Comparison of ENCODE assay signal across 8 cellular contexts in the genomic region with DNA sequence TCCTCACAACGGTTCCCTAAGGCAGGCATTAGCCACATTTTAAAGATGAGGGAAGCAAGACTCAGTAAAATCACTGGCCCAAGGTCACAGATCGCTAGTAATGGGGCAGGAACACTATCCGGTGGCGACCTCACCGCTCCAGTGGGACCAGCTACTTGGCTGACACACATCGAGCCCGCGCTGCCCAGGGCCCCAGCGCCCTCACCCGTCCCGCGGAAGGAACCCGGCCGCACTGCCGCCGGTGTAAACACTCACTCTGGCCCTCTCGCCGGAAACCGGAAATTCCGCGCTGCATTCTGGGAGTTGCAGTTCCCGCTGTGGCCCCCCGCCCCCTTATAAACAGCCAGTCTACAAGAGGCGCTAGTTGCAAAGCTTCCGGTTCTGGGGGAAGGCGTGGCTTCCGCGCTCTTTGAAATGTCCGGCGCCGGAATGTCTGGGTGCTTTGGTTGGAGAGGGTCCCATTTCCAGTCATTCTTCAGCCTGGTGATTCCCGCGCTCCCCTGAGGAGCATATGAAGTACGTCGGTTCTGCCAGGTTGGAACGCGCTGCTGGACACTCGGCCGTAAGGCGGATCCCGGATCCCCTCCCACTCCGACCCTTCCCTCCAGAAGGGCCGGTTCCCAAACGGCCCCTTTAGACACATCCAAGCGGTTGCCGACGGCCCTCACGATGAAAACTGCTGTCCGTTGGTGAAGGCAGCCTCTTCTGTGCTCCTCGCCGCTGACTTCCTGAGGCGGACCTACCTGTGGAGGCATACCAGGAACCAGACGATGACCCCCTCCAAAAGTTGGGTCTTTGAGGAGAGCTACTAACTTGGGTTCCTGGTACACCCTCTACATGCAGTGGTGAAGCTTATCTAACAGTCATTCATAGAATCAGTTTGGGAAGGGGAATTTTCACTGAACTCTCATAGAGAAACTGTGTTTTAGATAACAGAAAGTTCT.
DNase-seq lines count a peak whose midpoint lies in the region; ATAC-seq and TF ChIP-seq lines count a peak whose summit lies in the region.

A gene with protein sequence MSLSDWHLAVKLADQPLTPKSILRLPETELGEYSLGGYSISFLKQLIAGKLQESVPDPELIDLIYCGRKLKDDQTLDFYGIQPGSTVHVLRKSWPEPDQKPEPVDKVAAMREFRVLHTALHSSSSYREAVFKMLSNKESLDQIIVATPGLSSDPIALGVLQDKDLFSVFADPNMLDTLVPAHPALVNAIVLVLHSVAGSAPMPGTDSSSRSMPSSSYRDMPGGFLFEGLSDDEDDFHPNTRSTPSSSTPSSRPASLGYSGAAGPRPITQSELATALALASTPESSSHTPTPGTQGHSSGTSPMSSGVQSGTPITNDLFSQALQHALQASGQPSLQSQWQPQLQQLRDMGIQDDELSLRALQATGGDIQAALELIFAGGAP (minus strand): TSS at position 258 of the 944 bp plus-strand sequence. CDS start 2,293 bp downstream, outside the sequence.

- H3K9me3 Mint-ChIP-seq in central memory CD8-positive, alpha-beta T cell, result no peaks in the 10 kb centered on the region

- peak; percentile 86 for ATAC-seq in GM19023 (IDR thresholded peaks at IDR 0.05; ENCODE audit: unreplicated experiment)
- ATAC-seq in HG03280 (IDR thresholded peaks at IDR 0.05; ENCODE audit: unreplicated experiment), result peak; percentile 84
- peak; percentile 100 for ATAC-seq in central memory CD8-positive, alpha-beta T cell (replicated peaks; ENCODE audit: extremely low read depth, poor library complexity, severe bottlenecking)

- H3K4me1 Mint-ChIP-seq in central memory CD8-positive, alpha-beta T cell, result peaks cover 43% of the 10 kb centered on the region

- DNase-seq in AG10803 (ENCODE audit: low read depth), result peak; percentile 94
- peak; percentile 93 to 96 for DNase-seq in NCI-H446 (lab: John Stamatoyannopoulos, UW)
- DNase-seq in activated CD4-positive, CD25-positive, alpha-beta regulatory T cell treated with anti-CD3 and anti-CD28 coated beads, Interleukin-2, amount 50 U/mL, for 16 hours (ENCODE audit: low read depth, low spot score), result peak; percentile 98
- DNase-seq in central memory CD8-positive, alpha-beta T cell (ENCODE audit: low spot score in 2 of 2), result peak; percentile 89 to 92
- DNase-seq in iris pigment epithelial cell (ENCODE audit: low read depth), result peak; percentile 98
- peak; percentile 94 for DNase-seq in stimulated activated CD4-positive, alpha-beta T cell treated with anti-CD3 and anti-CD28 coated beads, Interleukin-12 subunit alpha, Interleukin-12 subunit beta, amount 100 ng/mL, for 4 hours

- peak within 1 kb of the TSS; percentile 94 for H3K4me3 Mint-ChIP-seq in central memory CD8-positive, alpha-beta T cell

- H3K4me3 ChIP-seq in AG10803 (ENCODE audit: low read length), result peak within 1 kb of the TSS; percentile 97

- H3K27me3 Mint-ChIP-seq in central memory CD8-positive, alpha-beta T cell, result no peaks in the 10 kb centered on the region

- peak within 1 kb of the TSS; percentile 67 for H3K27ac Mint-ChIP-seq in central memory CD8-positive, alpha-beta T cell (ENCODE audit: low read depth)

- TF ChIP-seq CTCF in AG10803 (conservative IDR thresholded peaks at IDR 0.05; ENCODE audit: low read length), result peak; percentile 31

- H3K36me3 Mint-ChIP-seq in central memory CD8-positive, alpha-beta T cell (ENCODE audit: insufficient read depth), result peaks cover 13% of the 10 kb centered on the region

Comparison
In these comparisons a context has a peak if more than half of its experiments do, and no peak if none do; other contexts are left out.
1. Peak in every context shown above with its lines: DNase-seq, ATAC-seq and H3K4me3 ChIP-seq.